Comparison of ENCODE assay signal across 1 cellular context in genomic region chr13:20566424-20566916, GRCh38.
A peak's percentile ranks its signal among the peaks of the same experiment; 100 is the strongest.
TF ChIP-seq lines count a peak whose summit lies in the region.

No MANE protein-coding gene starts in this region.

TF ChIP-seq in IMR-90, 13 proteins besides CTCF, POLR2A, EP300 and RAD21:
- TF ChIP-seq NFE2L2 (IDR thresholded peaks at IDR 0.05; ENCODE audit: low read depth, low read length) (peak; percentile 88), RCOR1 (IDR thresholded peaks at IDR 0.05; ENCODE audit: insufficient replicate concordance, low read length) (peak; percentile 67), MAFK (IDR thresholded peaks at IDR 0.05; ENCODE audit: low read depth, low read length) (0 out of 2 replicates have a peak, but pooled peaks have one; percentile 4), FOS (IDR thresholded peaks at IDR 0.05; ENCODE audit: low read depth, low read length) (0 out of 2 replicates have a peak, but pooled peaks have one; percentile 3), ELK1 (IDR thresholded peaks at IDR 0.05; ENCODE audit: borderline replicate concordance, low read depth, low read length) (no peak), BHLHE40 (IDR thresholded peaks at IDR 0.05; ENCODE audit: low read depth, low read length) (peak; percentile 87), SMC3 (IDR thresholded peaks at IDR 0.05; ENCODE audit: low read depth, low read length) (no peak), RFX5 (IDR thresholded peaks at IDR 0.05; ENCODE audit: low read depth, low read length) (no peak), MAZ (IDR thresholded peaks at IDR 0.05; ENCODE audit: borderline replicate concordance, low read depth, low read length) (no peak), CHD1 (IDR thresholded peaks at IDR 0.05; ENCODE audit: low read depth, low read length) (no peak), MXI1 (IDR thresholded peaks at IDR 0.05; ENCODE audit: borderline replicate concordance, low read depth, low read length) (no peak), CEBPB (IDR thresholded peaks at IDR 0.05; ENCODE audit: low read depth, low read length) (no peak), USF2 (IDR thresholded peaks at IDR 0.05; ENCODE audit: low read depth, low read length) (no peak)
TF ChIP-seq in IMR-90: peak in this region for 5.
